Comparison of ENCODE assay signal across 13 cellular contexts in the genomic region with DNA sequence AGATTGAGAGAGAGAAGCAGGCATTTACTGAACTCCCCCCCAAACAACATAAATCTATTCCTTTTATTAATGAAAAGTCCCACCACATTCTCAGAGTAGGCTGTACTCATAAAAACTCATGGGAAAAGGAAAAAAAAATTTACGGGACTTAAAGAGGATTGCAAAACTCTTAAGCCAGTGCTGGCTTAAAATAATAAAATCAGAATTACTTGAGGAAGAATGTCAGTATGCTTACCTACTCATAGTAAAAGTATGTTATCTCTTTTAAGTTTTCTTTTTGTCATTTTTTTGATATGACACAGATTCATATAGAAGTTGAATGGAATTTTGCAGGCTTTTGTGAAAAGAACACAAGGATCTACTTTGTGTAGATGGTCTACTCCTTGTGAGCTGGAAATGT.
"Had no signal": no experiment of that assay in that cellular context is flagged by ENCODE, and none has a peak within 500 bp of the region (broad histone marks: within the 10 kb centered on the region; RNA-seq: fewer than 3 reads in every experiment).

No MANE protein-coding gene starts in this region.

- H3K27ac Mint-ChIP-seq: activated naive CD4-positive, alpha-beta T cell treated with anti-CD3 and anti-CD28 coated beads, Interleukin-2, amount 50 U/mL, for 72 hours; neural progenitor cell; stimulated activated naive B cell treated with anti-CD40 and anti-IgM and Interleukin-4, amounts not matched to agents 10 μg/mL and 1 μg/mL and 100 μg/mL, for 72 hours had no signal

- H3K9ac ChIP-seq: neural progenitor cell had no signal

- DNase-seq: effector CD8-positive, alpha-beta T cell; hippocampal formation; kidney glomerular epithelial cell; right cardiac atrium; spleen; stimulated activated CD4-positive, alpha-beta T cell treated with anti-CD3 and anti-CD28 coated beads, Interleukin-2, amount 100 ng/mL, for 24 hours; stimulated activated naive B cell treated with anti-CD40 and anti-IgM and Interleukin-4, amounts not matched to agents 10 μg/mL and 1 μg/mL and 100 μg/mL, for 72 hours; transverse colon had no signal

- H2AFZ ChIP-seq: neural progenitor cell had no signal

- H3K27me3 Mint-ChIP-seq: stimulated activated naive B cell treated with anti-CD40 and anti-IgM and Interleukin-4, amounts not matched to agents 10 μg/mL and 1 μg/mL and 100 μg/mL, for 72 hours had no signal

- H3K4me2 ChIP-seq: neural progenitor cell had no signal

- H3K36me3 ChIP-seq: cardiac muscle cell, gastroesophageal sphincter, neural progenitor cell, spleen, transverse colon had no signal

- H3K4me3 Mint-ChIP-seq: neural progenitor cell; stimulated activated naive B cell treated with anti-CD40 and anti-IgM and Interleukin-4, amounts not matched to agents 10 μg/mL and 1 μg/mL and 100 μg/mL, for 72 hours had no signal

- H3K9me3 ChIP-seq: gastroesophageal sphincter, spleen, transverse colon had no signal

- H3K27me3 ChIP-seq: cardiac muscle cell, gastroesophageal sphincter, neural progenitor cell, spleen, transverse colon had no signal

- H3K9me3 Mint-ChIP-seq: neural progenitor cell; stimulated activated naive B cell treated with anti-CD40 and anti-IgM and Interleukin-4, amounts not matched to agents 10 μg/mL and 1 μg/mL and 100 μg/mL, for 72 hours had no signal

- H3K4me1 ChIP-seq: gastroesophageal sphincter, neural progenitor cell, spleen, transverse colon had no signal

- H3K27ac ChIP-seq: cardiac muscle cell, coronary artery, gastroesophageal sphincter, neural progenitor cell, spleen, transverse colon had no signal

- H3K4me3 ChIP-seq: cardiac muscle cell, coronary artery, gastroesophageal sphincter, neural progenitor cell, spleen, transverse colon had no signal

- H3K36me3 Mint-ChIP-seq: activated naive CD4-positive, alpha-beta T cell treated with anti-CD3 and anti-CD28 coated beads, Interleukin-2, amount 50 U/mL, for 72 hours; neural progenitor cell; stimulated activated naive B cell treated with anti-CD40 and anti-IgM and Interleukin-4, amounts not matched to agents 10 μg/mL and 1 μg/mL and 100 μg/mL, for 72 hours had no signal

- H3K4me1 Mint-ChIP-seq: stimulated activated naive B cell treated with anti-CD40 and anti-IgM and Interleukin-4, amounts not matched to agents 10 μg/mL and 1 μg/mL and 100 μg/mL, for 72 hours had no signal
